ENCODE assay signal across 9 cellular contexts in the genomic region with DNA sequence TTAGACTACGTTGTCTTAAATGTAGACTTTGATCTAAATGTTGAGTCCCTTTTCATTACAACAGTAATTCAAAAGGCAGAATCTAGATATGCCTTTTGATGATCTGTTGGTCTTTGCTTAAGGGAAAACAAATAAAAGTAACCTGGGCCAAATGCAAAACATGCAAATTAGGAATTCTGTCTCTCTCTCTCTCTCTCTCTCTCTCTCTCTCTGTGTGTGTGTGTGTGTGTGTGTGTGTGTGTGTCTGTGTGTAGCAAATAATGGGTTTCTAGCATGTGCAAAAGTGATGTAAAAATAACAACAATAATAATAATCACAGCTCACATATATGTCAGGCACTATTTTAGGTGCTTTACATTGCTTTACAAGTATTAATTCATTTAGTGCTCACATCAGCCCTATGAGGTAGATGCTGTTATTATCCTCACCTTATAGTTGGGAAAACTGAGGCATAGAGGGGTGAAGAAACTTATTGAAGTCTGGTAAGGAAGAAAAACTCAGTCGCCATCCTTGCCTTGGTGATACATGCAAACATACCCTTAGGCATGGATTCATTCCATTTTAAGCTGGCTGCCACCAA.
DNase-seq lines count a peak whose midpoint lies in the region; ATAC-seq and TF ChIP-seq lines count a peak whose summit lies in the region.
"Had no signal": no experiment of that assay in that cellular context is flagged by ENCODE, and none has a peak within 500 bp of the region (broad histone marks: within the 10 kb centered on the region; RNA-seq: fewer than 3 reads in every experiment).

No MANE protein-coding gene starts in this region.

- no peak overlapping the region for H3K4me3 ChIP-seq in HUES6 (ENCODE audit: low read depth, low read length)
- H3K4me3 ChIP-seq in aorta (ENCODE audit: low read length in 2 of 2): no peak overlapping the region

- H3K27me3 Mint-ChIP-seq in CD14-positive monocyte (ENCODE audit: low read depth in 3 of 3): no peaks in the 10 kb centered on the region
- H3K27me3 Mint-ChIP-seq in activated T-helper 2 cell treated with anti-CD3 and anti-CD28 coated beads, Interferon-gamma antibody, Interleukin-2, Interleukin-4, amounts not matched to agents 10 μg/mL and 5 μg/mL and 100 μg/mL, durations not matched to agents 14 hours and 24 hours and 36 hours (ENCODE audit: low read depth): no peaks in the 10 kb centered on the region
- H3K27me3 Mint-ChIP-seq in naive thymus-derived CD8-positive, alpha-beta T cell: no peaks in the 10 kb centered on the region

- H3K4me3 Mint-ChIP-seq in CD14-positive monocyte: peak overlapping the region in 1 of 2 donors; percentile 48
- peak overlapping the region; percentile 39 for H3K4me3 Mint-ChIP-seq in activated T-helper 2 cell treated with anti-CD3 and anti-CD28 coated beads, Interferon-gamma antibody, Interleukin-2, Interleukin-4, amounts not matched to agents 10 μg/mL and 5 μg/mL and 100 μg/mL, durations not matched to agents 14 hours and 24 hours and 36 hours (ENCODE audit: low read depth)
- peak overlapping the region in 9 of 10 donors; percentile 34 to 75 (median 69) for H3K4me3 Mint-ChIP-seq in naive thymus-derived CD8-positive, alpha-beta T cell

- H3K36me3 ChIP-seq in HUES6 (ENCODE audit: control insufficient read depth, insufficient read depth, low read length) (no peaks in the 10 kb centered on the region), aorta (ENCODE audit: control insufficient read depth in 1 of 2, insufficient read depth in 2 of 2, low read length in 1 of 2) (no peaks in the 10 kb centered on the region)

- H3K4me1 ChIP-seq in HUES6 (ENCODE audit: control insufficient read depth, insufficient read depth, low read length): peaks cover 47% of the 10 kb centered on the region
- no peaks in the 10 kb centered on the region for H3K4me1 ChIP-seq in aorta (ENCODE audit: control insufficient read depth in 1 of 2, insufficient read depth in 2 of 2, low read length in 2 of 2)

- intact Hi-C loops in CD14-positive monocyte (cut with micrococcal nuclease): no loop called here
- intact Hi-C loops in activated T-helper 2 cell treated with anti-CD3 and anti-CD28 coated beads, Interferon-gamma antibody, Interleukin-2, Interleukin-4, amounts not matched to agents 10 μg/mL and 5 μg/mL and 100 μg/mL, durations not matched to agents 14 hours and 24 hours and 36 hours (cut with micrococcal nuclease): loop anchor here (1.0 to 5.0 kb wide), 4 partner anchors 68 to 183 kb away; no protein-coding TSS in a partner anchor
- intact Hi-C loops in aorta (cut with DNase I): no loop called here

- H3K9me3 ChIP-seq in HUES6 (ENCODE audit: control insufficient read depth, insufficient read depth, low read depth, low read length) (no peaks in the 10 kb centered on the region), aorta (ENCODE audit: control insufficient read depth, low read length) (no peaks in the 10 kb centered on the region)

- H3K27ac ChIP-seq in HUES6 (ENCODE audit: low read depth, low read length) (peak overlapping the region; percentile 91), aorta (ENCODE audit: low read depth in 1 of 2, low read length in 2 of 2) (no peak overlapping the region)

- no peak for TF ChIP-seq CTCF in CD14-positive monocyte (IDR thresholded peaks at IDR 0.05)

- DNase-seq in CD14-positive monocyte (ENCODE audit: low spot score) (no peak), kidney tubule cell (ENCODE audit: low spot score) (no peak), GOT3 (lab: John Stamatoyannopoulos, UW) (no peak), aorta (no peak)
- DNase-seq in activated T-helper 2 cell treated with anti-CD3 and anti-CD28 coated beads, Interferon-gamma antibody, Interleukin-2, Interleukin-4, amounts not matched to agents 10 μg/mL and 5 μg/mL and 100 μg/mL, durations not matched to agents 14 hours and 24 hours and 36 hours (ENCODE audit: low spot score): no peak
- DNase-seq in naive thymus-derived CD8-positive, alpha-beta T cell: no peak
- DNase-seq: NCI-H1105 treated with DMSO at 0.1 percent for 48 hours had no signal

- H3K9me3 Mint-ChIP-seq in CD14-positive monocyte: no peaks in the 10 kb centered on the region
- no peaks in the 10 kb centered on the region for H3K9me3 Mint-ChIP-seq in activated T-helper 2 cell treated with anti-CD3 and anti-CD28 coated beads, Interferon-gamma antibody, Interleukin-2, Interleukin-4, amounts not matched to agents 10 μg/mL and 5 μg/mL and 100 μg/mL, durations not matched to agents 14 hours and 24 hours and 36 hours
- H3K9me3 Mint-ChIP-seq in naive thymus-derived CD8-positive, alpha-beta T cell: no peaks in the 10 kb centered on the region

- H3K36me3 Mint-ChIP-seq in CD14-positive monocyte: no peaks in the 10 kb centered on the region
- H3K36me3 Mint-ChIP-seq in activated T-helper 2 cell treated with anti-CD3 and anti-CD28 coated beads, Interferon-gamma antibody, Interleukin-2, Interleukin-4, amounts not matched to agents 10 μg/mL and 5 μg/mL and 100 μg/mL, durations not matched to agents 14 hours and 24 hours and 36 hours (ENCODE audit: low read depth): peaks cover 3% of the 10 kb centered on the region
- no peaks in the 10 kb centered on the region for H3K36me3 Mint-ChIP-seq in naive thymus-derived CD8-positive, alpha-beta T cell

- H3K27ac Mint-ChIP-seq in CD14-positive monocyte: peak overlapping the region in 5 of 7 donors; percentile 15 to 85 (median 49)
- H3K27ac Mint-ChIP-seq in activated T-helper 2 cell treated with anti-CD3 and anti-CD28 coated beads, Interferon-gamma antibody, Interleukin-2, Interleukin-4, amounts not matched to agents 10 μg/mL and 5 μg/mL and 100 μg/mL, durations not matched to agents 14 hours and 24 hours and 36 hours: peak overlapping the region; percentile 99
- H3K27ac Mint-ChIP-seq in naive thymus-derived CD8-positive, alpha-beta T cell: peak overlapping the region; percentile 85 to 98 (median 92)

- WGBS in aorta, 2 donors: 66 to 73% methylated on average over 2 of the region's 2 CpGs

- POLR2A ChIA-PET in naive thymus-derived CD8-positive, alpha-beta T cell (lab: Charles Lee): interaction anchor here (0.6 to 2.8 kb wide), 17 partner anchors 8 to 181 kb away, joined by 3 to 12 read pairs (median 3); partner anchors contain the start of gene ZNF217

- H3K9ac ChIP-seq in HUES6 (ENCODE audit: low read length): peak overlapping the region; percentile 30

- ATAC-seq in naive thymus-derived CD8-positive, alpha-beta T cell: no peak
- ATAC-seq in HG03571 (IDR thresholded peaks at IDR 0.05; ENCODE audit: unreplicated experiment) (no peak), aorta (ENCODE audit: low FRiP score) (no peak)

- H3K27me3 ChIP-seq in HUES6 (ENCODE audit: control insufficient read depth, insufficient read depth, low read length) (no peaks in the 10 kb centered on the region), aorta (ENCODE audit: control insufficient read depth in 1 of 2, insufficient read depth in 2 of 2, low read length in 1 of 2) (no peaks in the 10 kb centered on the region)

- H3K4me1 Mint-ChIP-seq in CD14-positive monocyte: peaks cover 39% of the 10 kb centered on the region
- peaks cover 59% of the 10 kb centered on the region for H3K4me1 Mint-ChIP-seq in activated T-helper 2 cell treated with anti-CD3 and anti-CD28 coated beads, Interferon-gamma antibody, Interleukin-2, Interleukin-4, amounts not matched to agents 10 μg/mL and 5 μg/mL and 100 μg/mL, durations not matched to agents 14 hours and 24 hours and 36 hours (ENCODE audit: low read depth)
- peaks cover 29 to 75% (median 72%) of the 10 kb centered on the region in 4 donors for H3K4me1 Mint-ChIP-seq in naive thymus-derived CD8-positive, alpha-beta T cell

Comparison
In these comparisons a context has a peak if more than half of its experiments do, and no peak if none do; other contexts are left out.
1. H3K27ac Mint-ChIP-seq: peak in every context shown above with its lines; median percentile 99 in activated T-helper 2 cell treated with anti-CD3 and anti-CD28 coated beads, Interferon-gamma antibody, Interleukin-2, Interleukin-4, amounts not matched to agents 10 μg/mL and 5 μg/mL and 100 μg/mL, durations not matched to agents 14 hours and 24 hours and 36 hours; 92 in naive thymus-derived CD8-positive, alpha-beta T cell; 49 in CD14-positive monocyte.